9 cellular contexts compared by ENCODE assay signal in genomic region chr20:33262658-33263065, GRCh38. TPM values are rescaled to one million over a fixed set of nuclear protein-coding genes. Genes with fewer than 3 reads are reported as not detected.
DNase-seq lines count a peak whose midpoint lies in the region; ATAC-seq, FAIRE-seq and TF ChIP-seq lines count a peak whose summit lies in the region.
"Had no signal": no experiment of that assay in that cellular context is flagged by ENCODE, and none has a peak within 500 bp of the region (broad histone marks: within the 10 kb centered on the region; RNA-seq: fewer than 3 reads in every experiment).

No MANE protein-coding gene starts in this region.

- ATAC-seq in right lobe of liver, result peak; percentile 56 to 69 (median 66)
- no peak for ATAC-seq in HG03196 (IDR thresholded peaks at IDR 0.05; ENCODE audit: unreplicated experiment)
- ATAC-seq in HG02970 (IDR thresholded peaks at IDR 0.05; ENCODE audit: low FRiP score, unreplicated experiment), result no peak

- no peaks in the 10 kb centered on the region for H3K27me3 ChIP-seq in bronchial epithelial cell (ENCODE audit: control insufficient read depth, insufficient read depth, low read length)
- no peaks in the 10 kb centered on the region for H3K27me3 ChIP-seq in right lobe of liver

- TF ChIP-seq CTCF in bronchial epithelial cell (IDR thresholded peaks at IDR 0.05; ENCODE audit: insufficient read depth, low read length, severe bottlenecking) (peak; percentile 82), right lobe of liver (IDR thresholded peaks at IDR 0.05) (peak; percentile 23 to 49 (median 40))

- H3K4me1 ChIP-seq in right lobe of liver, result no peaks in the 10 kb centered on the region

- TF ChIP-seq POLR2A in right lobe of liver (IDR thresholded peaks at IDR 0.05), result no peak

- H3K36me3 ChIP-seq in bronchial epithelial cell (ENCODE audit: control insufficient read depth, insufficient read depth, low read length), result no peaks in the 10 kb centered on the region
- no peaks in the 10 kb centered on the region for H3K36me3 ChIP-seq in right lobe of liver

- intact Hi-C loops in right lobe of liver (cut with DNase I), result no loop called here

- DNase-seq in COLO668 (lab: John Stamatoyannopoulos, UW; ENCODE audit: unreplicated experiment) (peak; percentile 48), HCEC 1CT (peak; percentile 66), NCI-H82 treated with DMSO at 0.1 percent for 48 hours (lab: John Stamatoyannopoulos, UW; ENCODE audit: unreplicated experiment) (peak; percentile 58), bronchial epithelial cell (ENCODE audit: low read depth) (peak; percentile 52), right lobe of liver (no peak)
- DNase-seq in stimulated activated CD8-positive, alpha-beta memory T cell treated with anti-CD3 and anti-CD28 coated beads, Interleukin-4, amount 100 ng/mL, for 48 hours, result no peak

- H3K4me3 ChIP-seq in bronchial epithelial cell (ENCODE audit: low read depth, low read length) (no peak overlapping the region), right lobe of liver (no peak overlapping the region)

- WGBS in right lobe of liver (ENCODE audit: insufficient coverage, low coverage, low lambda C conversion rate, missing lambda C conversion rate), result 12% methylated on average over 5 of the region's 5 CpGs

- H3K9me3 ChIP-seq in right lobe of liver, result no peaks in the 10 kb centered on the region

- H3K27ac ChIP-seq in right lobe of liver, result no peak overlapping the region

- no peak for FAIRE-seq in bronchial epithelial cell (lab: Jason Lieb, UNC)

RNA-seq across cellular contexts. Expression of gene BPIFB1, which starts 20.4 kb away (rescaled TPM):
- not detected in 2 replicates for total RNA-seq in bronchial epithelial cell
- total RNA-seq in right lobe of liver, result not detected
- total RNA-seq: T-helper 1 cell treated with Interleukin-12 subunit alpha and Interleukin-12 subunit beta and Interleukin-4 antibody, amounts not matched to agents 30 ng/mL and 1 ng/mL, for 36 hours had no signal

RNA-seq across cellular contexts. Expression of gene BPIFA1, which starts 26.9 kb away (rescaled TPM):
- total RNA-seq in bronchial epithelial cell (not detected in 2 replicates), right lobe of liver (not detected)
- total RNA-seq: T-helper 1 cell treated with Interleukin-12 subunit alpha and Interleukin-12 subunit beta and Interleukin-4 antibody, amounts not matched to agents 30 ng/mL and 1 ng/mL, for 36 hours had no signal

RNA-seq across cellular contexts. Expression of gene BPIFA3, which starts 45.5 kb away (rescaled TPM):
- not detected in 2 replicates for total RNA-seq in bronchial epithelial cell
- not detected for total RNA-seq in right lobe of liver
- total RNA-seq: T-helper 1 cell treated with Interleukin-12 subunit alpha and Interleukin-12 subunit beta and Interleukin-4 antibody, amounts not matched to agents 30 ng/mL and 1 ng/mL, for 36 hours had no signal

Comparison
In these comparisons a context has a peak if more than half of its experiments do, and no peak if none do; other contexts are left out.
1. DNase-seq: peak in COLO668 (single experiment), HCEC 1CT (single experiment), NCI-H82 treated with DMSO at 0.1 percent for 48 hours (single experiment) and bronchial epithelial cell (single experiment); none in right lobe of liver (0 of 3) and stimulated activated CD8-positive, alpha-beta memory T cell treated with anti-CD3 and anti-CD28 coated beads, Interleukin-4, amount 100 ng/mL, for 48 hours (single experiment).
2. ATAC-seq: peak in right lobe of liver (4 of 4); none in HG03196 (single experiment) and HG02970 (single experiment).